Comparison of ENCODE assay signal across 32 cellular contexts in the genomic region with DNA sequence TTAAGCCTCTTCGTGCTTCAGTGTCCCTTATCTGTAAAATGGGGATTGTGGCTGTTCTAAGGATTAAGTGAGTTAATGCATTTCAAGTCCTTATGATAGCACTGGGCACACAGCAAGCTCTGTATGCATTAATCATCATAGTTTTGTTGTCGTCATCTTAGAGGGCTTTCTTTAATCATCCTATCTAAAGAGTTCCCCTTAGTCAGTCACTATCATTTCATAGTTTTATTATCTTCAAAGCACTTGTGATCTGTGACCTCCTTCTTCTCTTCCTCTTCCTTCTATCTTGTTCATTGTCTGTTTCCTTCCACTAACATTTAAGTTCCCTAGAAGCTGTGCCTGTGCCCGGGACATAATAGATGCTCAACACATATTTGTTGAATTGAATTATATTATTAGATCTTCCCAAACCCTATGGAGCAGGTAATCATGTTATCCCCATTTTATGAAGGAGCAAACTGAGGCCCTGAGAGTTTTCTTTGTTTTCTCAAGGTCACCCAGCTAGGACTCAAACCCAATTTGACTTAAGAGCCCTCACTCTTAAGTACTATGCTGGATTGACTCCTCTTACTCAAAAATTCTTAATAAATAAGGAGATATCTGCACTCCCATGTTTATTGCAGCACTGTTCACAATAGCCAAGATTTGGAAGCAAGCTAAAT. TPM values are rescaled to one million over a fixed set of nuclear protein-coding genes. Genes with fewer than 3 reads are reported as not detected.
"Had no signal": no experiment of that assay in that cellular context is flagged by ENCODE, and none has a peak within 500 bp of the region (broad histone marks: within the 10 kb centered on the region; RNA-seq: fewer than 3 reads in every experiment).

No MANE protein-coding gene starts in this region.

- H3K36me3 ChIP-seq: breast epithelium, heart left ventricle, left lung, pancreas, prostate gland, sigmoid colon, stomach, thyroid gland, upper lobe of right lung had no signal

- H3K4me3 Mint-ChIP-seq: activated CD4-positive, alpha-beta T cell treated with anti-CD3 and anti-CD28 coated beads for 36 hours; activated naive CD8-positive, alpha-beta T cell treated with anti-CD3 and anti-CD28 coated beads for 36 hours; dendritic cell treated with granulocyte-macrophage colony-stimulating factor and Interleukin-4, amounts not matched to agents 40 ng/mL and 50 ng/mL, for 4 days; endodermal cell; naive B cell; stimulated activated naive B cell treated with anti-CD40 and anti-IgM and Interleukin-4, amounts not matched to agents 10 μg/mL and 1 μg/mL and 100 μg/mL, for 72 hours; T-helper 1 cell treated with Interleukin-12 subunit alpha and Interleukin-12 subunit beta and Interleukin-4 antibody, amounts not matched to agents 30 μg/mL and 1 μg/mL, for 36 hours had no signal

- H3K9me3 Mint-ChIP-seq: activated naive CD8-positive, alpha-beta T cell treated with anti-CD3 and anti-CD28 coated beads for 36 hours; dendritic cell treated with granulocyte-macrophage colony-stimulating factor and Interleukin-4, amounts not matched to agents 40 ng/mL and 50 ng/mL, for 4 days; endodermal cell; T-helper 1 cell treated with Interleukin-12 subunit alpha and Interleukin-12 subunit beta and Interleukin-4 antibody, amounts not matched to agents 30 μg/mL and 1 μg/mL, for 36 hours had no signal

- H3K9me3 ChIP-seq: breast epithelium, heart left ventricle, left lung, pancreas, prostate gland, sigmoid colon, stomach, thyroid gland, upper lobe of right lung had no signal

- H3K27ac ChIP-seq: breast epithelium, foreskin keratinocyte, heart left ventricle, left lung, pancreas, prostate gland, sigmoid colon, stomach, thyroid gland, upper lobe of right lung had no signal

- H3K27me3 ChIP-seq: pancreas, sigmoid colon, thyroid gland had no signal

- DNase-seq: activated CD4-positive, alpha-beta T cell treated with anti-CD3 and anti-CD28 coated beads for 36 hours; activated CD4-positive, alpha-beta T cell treated with anti-CD3 and anti-CD28 coated beads, Interleukin-2, amount 50 U/mL, for 4 hours; activated CD4-positive, CD25-positive, alpha-beta regulatory T cell; activated effector memory CD4-positive, alpha-beta T cell treated with Interleukin-2 at 50 U/mL for 16 hours; activated naive CD4-positive, alpha-beta T cell treated with Interleukin-2 at 50 U/mL for 16 hours; activated naive CD8-positive, alpha-beta T cell treated with anti-CD3 and anti-CD28 coated beads for 36 hours; amygdala; central memory CD4-positive, alpha-beta T cell; endodermal cell; foreskin keratinocyte; heart left ventricle; kidney glomerular epithelial cell; left lung; naive B cell; pancreas; retina; sigmoid colon; small intestine; stimulated activated CD4-positive, alpha-beta T cell treated with anti-CD3 and anti-CD28 coated beads, Interleukin-1b, Interleukin-23, amount 100 ng/mL, for 48 hours; stimulated activated naive B cell treated with anti-CD40 and anti-IgM and Interleukin-4, amounts not matched to agents 10 μg/mL and 1 μg/mL and 100 μg/mL, for 72 hours; stomach; SW 1271; T-helper 9 cell; thyroid gland; upper lobe of right lung had no signal

- H3K4me1 Mint-ChIP-seq: activated CD4-positive, alpha-beta T cell treated with anti-CD3 and anti-CD28 coated beads for 36 hours; activated naive CD8-positive, alpha-beta T cell treated with anti-CD3 and anti-CD28 coated beads for 36 hours; naive B cell had no signal

- H3K4me3 ChIP-seq: breast epithelium, heart left ventricle, left lung, lung, pancreas, prostate gland, sigmoid colon, stomach, thyroid gland, upper lobe of right lung had no signal

- H3K4me1 ChIP-seq: breast epithelium, foreskin keratinocyte, heart left ventricle, left lung, pancreas, prostate gland, sigmoid colon, thyroid gland, upper lobe of right lung had no signal

- H3K27ac Mint-ChIP-seq: activated CD4-positive, alpha-beta T cell treated with anti-CD3 and anti-CD28 coated beads for 36 hours; activated naive CD8-positive, alpha-beta T cell treated with anti-CD3 and anti-CD28 coated beads for 36 hours; dendritic cell treated with granulocyte-macrophage colony-stimulating factor and Interleukin-4, amounts not matched to agents 40 ng/mL and 50 ng/mL, for 4 days; endodermal cell; stimulated activated naive B cell treated with anti-CD40 and anti-IgM and Interleukin-4, amounts not matched to agents 10 μg/mL and 1 μg/mL and 100 μg/mL, for 72 hours; T-helper 1 cell treated with Interleukin-12 subunit alpha and Interleukin-12 subunit beta and Interleukin-4 antibody, amounts not matched to agents 30 μg/mL and 1 μg/mL, for 36 hours had no signal

- H3K36me3 Mint-ChIP-seq: activated naive CD8-positive, alpha-beta T cell treated with anti-CD3 and anti-CD28 coated beads for 36 hours; naive B cell; stimulated activated naive B cell treated with anti-CD40 and anti-IgM and Interleukin-4, amounts not matched to agents 10 μg/mL and 1 μg/mL and 100 μg/mL, for 72 hours had no signal

RNA-seq across cellular contexts. Expression of gene DUOX2, which starts 24.1 kb away (rescaled TPM):
- total RNA-seq: activated naive CD8-positive, alpha-beta T cell treated with anti-CD3 and anti-CD28 coated beads for 36 hours had no signal
- polyA plus RNA-seq: neural cell had no signal

RNA-seq across cellular contexts. Expression of gene DUOXA2, which starts 24.3 kb away (rescaled TPM):
- total RNA-seq: activated CD4-positive, alpha-beta T cell treated with anti-CD3 and anti-CD28 coated beads for 36 hours; activated naive CD8-positive, alpha-beta T cell treated with anti-CD3 and anti-CD28 coated beads for 36 hours; endodermal cell; foreskin keratinocyte; heart left ventricle; left lung; mesenteric fat pad; prostate gland; upper lobe of right lung had no signal
- polyA plus RNA-seq: foreskin keratinocyte, neural cell had no signal

RNA-seq across cellular contexts. Expression of gene DUOXA1, which starts 39.8 kb away (rescaled TPM):
- total RNA-seq: activated naive CD8-positive, alpha-beta T cell treated with anti-CD3 and anti-CD28 coated beads for 36 hours had no signal
- polyA plus RNA-seq: neural cell had no signal

RNA-seq across cellular contexts. Expression of gene DUOX1, which starts 40.0 kb away (rescaled TPM):
- polyA plus RNA-seq: neural cell had no signal
